1 cellular context compared by ENCODE assay signal in genomic region chr7:76293407-76293901, GRCh38.
TF ChIP-seq lines count a peak whose summit lies in the region.

No MANE protein-coding gene starts in this region.

TF ChIP-seq in A549, 52 proteins besides CTCF, POLR2A, EP300 and RAD21 (continued from another document):
- no peak for TF ChIP-seq PBX3 (IDR thresholded peaks at IDR 0.05)
